Comparison of ENCODE assay signal across 2 cellular contexts in genomic region chr3:191385101-191385500, GRCh38.
TF ChIP-seq lines count a peak whose summit lies in the region.

No MANE protein-coding gene starts in this region.

TF ChIP-seq in SK-N-SH, 30 proteins besides CTCF, POLR2A, EP300 and RAD21 (continued from another document):
- no peak for TF ChIP-seq ZBTB33 (IDR thresholded peaks at IDR 0.05; ENCODE audit: borderline replicate concordance, low read depth)
- no peak for TF ChIP-seq MAX (IDR thresholded peaks at IDR 0.05; ENCODE audit: low read depth)

TF ChIP-seq in SK-N-SH treated with all-trans-retinoic acid at 6 μM for 48 hours, 23 proteins besides CTCF, POLR2A, EP300 and RAD21 (continued from another document):
- no peak for TF ChIP-seq TSHZ2 (CRISPR knock-in tag; IDR thresholded peaks at IDR 0.05)
- TF ChIP-seq TCF4 (CRISPR knock-in tag; IDR thresholded peaks at IDR 0.05; ENCODE audit: borderline replicate concordance): no peak
TF ChIP-seq in SK-N-SH treated with all-trans-retinoic acid at 6 μM for 48 hours: peak in this region for 0.
